In genomic region chr2:171807130-171807529, GRCh38 we compare ENCODE assay signal across 21 cellular contexts.
A peak's percentile ranks its signal among the peaks of the same experiment; 100 is the strongest.
DNase-seq lines count a peak whose midpoint lies in the region; TF ChIP-seq lines count a peak whose summit lies in the region.
"Had no signal": no experiment of that assay in that cellular context is flagged by ENCODE, and none has a peak within 500 bp of the region (broad histone marks: within the 10 kb centered on the region; RNA-seq: fewer than 3 reads in every experiment).

No MANE protein-coding gene starts in this region.

- H3K4me3 ChIP-seq in epithelial cell of esophagus (ENCODE audit: low read length) = no peak overlapping the region
- H3K4me3 ChIP-seq: A549, ascending aorta, GM23338 had no signal

- no peak for DNase-seq in activated T-cell treated with anti-CD3 and anti-CD28 coated beads, Interleukin-2, amount 50 U/mL, for 24 hours
- DNase-seq in activated T-cell treated with anti-CD3 and anti-CD28 coated beads, Interleukin-2, amount 50 U/mL, for 48 hours = no peak
- peak; percentile 58 for DNase-seq in RWPE1 (ENCODE audit: low spot score)
- peak; percentile 60 for DNase-seq in epithelial cell of esophagus (ENCODE audit: low read depth)
- DNase-seq in renal cortical epithelial cell (ENCODE audit: low read depth) = peak; percentile 40
- no peak for DNase-seq in amniotic stem cell (lab: John Stamatoyannopoulos, UW)
- no peak for DNase-seq in NCI-H526 (lab: John Stamatoyannopoulos, UW)
- DNase-seq in NOMO-1 (lab: John Stamatoyannopoulos, UW; ENCODE audit: unreplicated experiment in 2 of 2) = no peak
- DNase-seq: activated CD4-positive, alpha-beta T cell treated with anti-CD3 and anti-CD28 coated beads for 48 hours; BE2C; effector CD8-positive, alpha-beta T cell; glutamatergic neuron; left cardiac atrium; Right ventricle myocardium superior; T-cell had no signal

- H3K4me1 Mint-ChIP-seq in activated T-cell treated with anti-CD3 and anti-CD28 coated beads, Interleukin-2, amount 50 U/mL, for 24 hours (ENCODE audit: low read depth) = no peaks in the 10 kb centered on the region
- H3K4me1 Mint-ChIP-seq: activated naive CD4-positive, alpha-beta T cell treated with anti-CD3 and anti-CD28 coated beads, Interleukin-2, amount 50 U/mL, for 24 hours; GM23338; T-cell had no signal

- no peak for TF ChIP-seq CTCF in RWPE1 (conservative IDR thresholded peaks at IDR 0.05; ENCODE audit: low read depth)
- no peak for TF ChIP-seq CTCF in epithelial cell of esophagus (IDR thresholded peaks at IDR 0.05; ENCODE audit: insufficient read depth, low read depth, low read length, missing control alignments)

- no peak overlapping the region for H3K4me3 Mint-ChIP-seq in activated T-cell treated with anti-CD3 and anti-CD28 coated beads, Interleukin-2, amount 50 U/mL, for 24 hours
- H3K4me3 Mint-ChIP-seq: activated naive CD4-positive, alpha-beta T cell treated with anti-CD3 and anti-CD28 coated beads, Interleukin-2, amount 50 U/mL, for 24 hours; GM23338; nephron; T-cell had no signal

- H3K27me3 Mint-ChIP-seq in activated T-cell treated with anti-CD3 and anti-CD28 coated beads, Interleukin-2, amount 50 U/mL, for 24 hours = no peaks in the 10 kb centered on the region
- H3K27me3 Mint-ChIP-seq: activated naive CD4-positive, alpha-beta T cell treated with anti-CD3 and anti-CD28 coated beads, Interleukin-2, amount 50 U/mL, for 24 hours; T-cell had no signal

- H3K27ac Mint-ChIP-seq in activated T-cell treated with anti-CD3 and anti-CD28 coated beads, Interleukin-2, amount 50 U/mL, for 24 hours = peak overlapping the region; percentile 9
- H3K27ac Mint-ChIP-seq: activated naive CD4-positive, alpha-beta T cell treated with anti-CD3 and anti-CD28 coated beads, Interleukin-2, amount 50 U/mL, for 24 hours; GM23338; nephron; T-cell had no signal

- CTCF ChIA-PET in RWPE1 (lab: Yijun Ruan, JAX) = no interaction called here

- no peaks in the 10 kb centered on the region for H3K9me3 Mint-ChIP-seq in activated T-cell treated with anti-CD3 and anti-CD28 coated beads, Interleukin-2, amount 50 U/mL, for 24 hours
- H3K9me3 Mint-ChIP-seq: activated naive CD4-positive, alpha-beta T cell treated with anti-CD3 and anti-CD28 coated beads, Interleukin-2, amount 50 U/mL, for 24 hours; GM23338; nephron; T-cell had no signal

- H3K27ac ChIP-seq in RWPE1 = no peak overlapping the region
- H3K27ac ChIP-seq: A549, ascending aorta, parathyroid adenoma had no signal

- peaks cover 76% of the 10 kb centered on the region for H3K36me3 Mint-ChIP-seq in activated T-cell treated with anti-CD3 and anti-CD28 coated beads, Interleukin-2, amount 50 U/mL, for 24 hours (ENCODE audit: low read depth)

- POLR2A ChIA-PET in RWPE1 (lab: Yijun Ruan, JAX; ENCODE audit: low non-redundant PET) = no interaction called here

Comparison
In these comparisons a context has a peak if more than half of its experiments do, and no peak if none do; other contexts are left out.
1. DNase-seq: peak in RWPE1 (single experiment), epithelial cell of esophagus (single experiment) and renal cortical epithelial cell (single experiment); none in activated T-cell treated with anti-CD3 and anti-CD28 coated beads, Interleukin-2, amount 50 U/mL, for 24 hours (single experiment), activated T-cell treated with anti-CD3 and anti-CD28 coated beads, Interleukin-2, amount 50 U/mL, for 48 hours (0 of 2), amniotic stem cell (single experiment), NCI-H526 (0 of 2) and NOMO-1 (0 of 2).